ENCODE assay signal across 9 cellular contexts in the genomic region with DNA sequence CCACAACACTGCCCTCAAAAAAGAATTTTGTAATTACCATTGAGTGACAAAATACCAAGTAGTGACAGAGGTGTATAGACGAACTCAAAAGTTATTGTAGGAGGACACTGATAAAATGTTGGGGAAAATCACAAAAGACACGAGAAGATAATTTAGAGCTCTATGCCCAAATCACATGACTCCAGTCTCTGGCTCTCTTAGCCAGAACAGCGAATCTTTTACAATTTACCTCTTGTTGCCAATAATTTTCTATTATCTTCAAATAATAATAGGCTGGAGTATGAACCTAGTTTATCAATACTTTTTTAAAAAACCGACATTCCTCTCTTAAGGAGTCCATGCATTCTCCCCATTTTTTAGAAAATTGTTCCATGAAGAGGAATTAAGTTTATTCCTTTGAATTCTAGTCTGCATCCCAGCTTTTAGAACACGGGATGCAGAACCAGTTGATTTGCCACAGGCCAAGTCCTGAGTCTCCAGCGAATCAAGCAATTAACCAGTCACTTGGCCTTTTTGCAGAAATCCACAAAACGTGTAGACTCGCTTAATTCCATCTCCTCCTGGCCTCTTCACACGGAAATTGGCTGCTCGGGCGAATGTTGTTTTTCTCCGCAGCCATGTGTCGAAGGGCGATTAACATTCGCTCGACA. TPM values are rescaled to one million over a fixed set of nuclear protein-coding genes. Genes with fewer than 3 reads are reported as not detected.
DNase-seq lines count a peak whose midpoint lies in the region; ATAC-seq, FAIRE-seq and TF ChIP-seq lines count a peak whose summit lies in the region.
"Had no signal": no experiment of that assay in that cellular context is flagged by ENCODE, and none has a peak within 500 bp of the region (broad histone marks: within the 10 kb centered on the region; RNA-seq: fewer than 3 reads in every experiment).

No MANE protein-coding gene starts in this region.

- no peak for TF ChIP-seq EP300 in GM12878 (IDR thresholded peaks at IDR 0.05; ENCODE audit: borderline replicate concordance in 1 of 2, control insufficient read depth in 1 of 2, low read depth in 2 of 2, low read length in 2 of 2)

- H3K4me1 Mint-ChIP-seq in activated CD4-positive, alpha-beta T cell treated with anti-CD3 and anti-CD28 coated beads, Interleukin-2, amount 10 ng/mL, durations not matched to agents 7 days and 5 days = peaks cover 9% of the 10 kb centered on the region

- TF ChIP-seq CTCF in GM12878 (IDR thresholded peaks at IDR 0.05 in 2 of 3, conservative IDR thresholded peaks at IDR 0.05 in 1 of 3; ENCODE audit: control insufficient read depth in 2 of 3, extremely low read depth in 1 of 3, insufficient read depth in 1 of 3, low read depth in 3 of 3, low read length in 3 of 3) = no peak

- FAIRE-seq in GM12878 (lab: Jason Lieb, UNC) = no peak

- POLR2A ChIA-PET in activated CD4-positive, alpha-beta T cell treated with anti-CD3 and anti-CD28 coated beads, Interleukin-2, amount 10 ng/mL, durations not matched to agents 7 days and 5 days (lab: Charles Lee) = no interaction called here
- POLR2A ChIA-PET in GM12878 (lab: Charles Lee) = no interaction called here

- 15% methylated on average over 16 of the region's 16 CpGs for WGBS in GM12878 (ENCODE audit: insufficient coverage, insufficient replicate concordance, low lambda C conversion rate, missing lambda C conversion rate)

- no peak for DNase-seq in activated CD4-positive, alpha-beta T cell treated with anti-CD3 and anti-CD28 coated beads, Interleukin-2, amount 10 ng/mL, durations not matched to agents 7 days and 5 days
- DNase-seq in activated CD4-positive, alpha-beta T cell treated with anti-CD3 and anti-CD28 coated beads, Interleukin-2, amount 50 U/mL, for 1 hour = no peak
- DNase-seq in GM12878 (ENCODE audit: low read depth, low spot score) = no peak
- DNase-seq in COLO668 (lab: John Stamatoyannopoulos, UW; ENCODE audit: unreplicated experiment) = no peak
- DNase-seq in retina = no peak

- no peak overlapping the region; the same call in 1 of the 2 replicates for H2AFZ ChIP-seq in GM12878 (ENCODE audit: control insufficient read depth, low read depth, low read length)

- ATAC-seq in GM12878 (no peak), GM21528 (IDR thresholded peaks at IDR 0.05; ENCODE audit: low FRiP score, unreplicated experiment) (no peak)

- no peak overlapping the region for H3K9ac ChIP-seq in GM12878 (ENCODE audit: control insufficient read depth, insufficient read depth, low read length)

- RAD21 ChIA-PET in GM12878 (lab: Charles Lee; ENCODE audit: unreplicated experiment) = interaction anchor here (1.6 to 1.7 kb wide), 2 partner anchors 7 to 238 kb away, joined by 3 to 4 read pairs; no protein-coding TSS in a partner anchor

- no peak for TF ChIP-seq RAD21 in GM12878 (IDR thresholded peaks at IDR 0.05; ENCODE audit: insufficient read depth, low read depth, low read length)

- no peaks in the 10 kb centered on the region for H3K36me3 ChIP-seq in GM12878 (ENCODE audit: control insufficient read depth in 2 of 2, insufficient read depth in 2 of 2, low read length in 1 of 2)

- SMC1A ChIA-PET in GM12878 (lab: Charles Lee; ENCODE audit: uncharacterized antibody, unreplicated experiment) = interaction anchor here (1.0 to 1.2 kb wide), 2 partner anchors 14 to 217 kb away, joined by 3 read pairs; no protein-coding TSS in a partner anchor

- peak overlapping the region; percentile 28; the same call in 1 of the 2 replicates for H3K4me3 ChIP-seq in GM12878

- peak overlapping the region; percentile 72; the same call in 1 of the 2 replicates for H3K4me2 ChIP-seq in GM12878 (ENCODE audit: control insufficient read depth, insufficient read depth)

- H3K9me3 ChIP-seq in GM12878 (replicated peaks; ENCODE audit: control insufficient read depth, insufficient read depth, low read length) = no peaks in the 10 kb centered on the region

- H3K27me3 Mint-ChIP-seq in activated CD4-positive, alpha-beta T cell treated with anti-CD3 and anti-CD28 coated beads, Interleukin-2, amount 10 ng/mL, durations not matched to agents 7 days and 5 days = peaks cover 66% of the 10 kb centered on the region

- H3K36me3 Mint-ChIP-seq in activated CD4-positive, alpha-beta T cell treated with anti-CD3 and anti-CD28 coated beads, Interleukin-2, amount 10 ng/mL, durations not matched to agents 7 days and 5 days (ENCODE audit: low read depth) = peaks cover 2% of the 10 kb centered on the region

- H3K27me3 ChIP-seq in GM12878 (replicated peaks in 1 of 2; ENCODE audit: control insufficient read depth in 2 of 2, insufficient read depth in 2 of 2, low read length in 1 of 2) (peaks cover 7 to 12% of the 10 kb centered on the region in 2 experiments; a peak in 2 of 4 replicates), layer of hippocampus (ENCODE audit: control insufficient read depth, insufficient read depth, low read length) (no peaks in the 10 kb centered on the region)

- H3K9me3 Mint-ChIP-seq in activated CD4-positive, alpha-beta T cell treated with anti-CD3 and anti-CD28 coated beads, Interleukin-2, amount 10 ng/mL, durations not matched to agents 7 days and 5 days = no peaks in the 10 kb centered on the region

- no peaks in the 10 kb centered on the region for H4K20me1 ChIP-seq in GM12878 (ENCODE audit: control insufficient read depth, insufficient read depth)

- peak overlapping the region; percentile 35 for H3K4me3 Mint-ChIP-seq in activated CD4-positive, alpha-beta T cell treated with anti-CD3 and anti-CD28 coated beads, Interleukin-2, amount 10 ng/mL, durations not matched to agents 7 days and 5 days

- H3K27ac ChIP-seq in GM12878 (ENCODE audit: control insufficient read depth, insufficient read depth) (no peak overlapping the region), layer of hippocampus (ENCODE audit: low read depth, low read length) (peak overlapping the region; percentile 80), temporal lobe (ENCODE audit: low read depth, low read length) (peak overlapping the region; percentile 79)

- H3K4me1 ChIP-seq in GM12878 (ENCODE audit: control insufficient read depth, insufficient read depth, low read length) = no peaks in the 10 kb centered on the region; the same call in 1 of the 2 replicates

- intact Hi-C loops in GM12878 (cut with micrococcal nuclease; ENCODE audit: unreplicated experiment) = no loop called here

- CTCF ChIA-PET in activated CD4-positive, alpha-beta T cell treated with anti-CD3 and anti-CD28 coated beads, Interleukin-2, amount 10 ng/mL, durations not matched to agents 7 days and 5 days (lab: Charles Lee) = no interaction called here
- CTCF ChIA-PET in GM12878 (lab: Yijun Ruan, JAX) = interaction anchor here (0.6 to 1.0 kb wide), 2 partner anchors 9 to 1685 kb away, joined by 3 to 6 read pairs; no protein-coding TSS in a partner anchor

- no peaks in the 10 kb centered on the region for H3K79me2 ChIP-seq in GM12878 (ENCODE audit: control insufficient read depth, insufficient read depth, low read length)

- no peak for TF ChIP-seq POLR2A in GM12878 (IDR thresholded peaks at IDR 0.05; ENCODE audit: low read depth, low read length)

- no peak overlapping the region for H3K27ac Mint-ChIP-seq in activated CD4-positive, alpha-beta T cell treated with anti-CD3 and anti-CD28 coated beads, Interleukin-2, amount 10 ng/mL, durations not matched to agents 7 days and 5 days

- in situ Hi-C loops in GM12878 (cut with MboI) = no loop called here

- BruUV-seq in GM12878 (replicated peaks; lab: Mats Ljungman, UMichigan) = no TSS peak

TF ChIP-seq in GM12878, 131 proteins besides CTCF, POLR2A, EP300 and RAD21 (continues in another document):
- TF ChIP-seq, protein P1, sequence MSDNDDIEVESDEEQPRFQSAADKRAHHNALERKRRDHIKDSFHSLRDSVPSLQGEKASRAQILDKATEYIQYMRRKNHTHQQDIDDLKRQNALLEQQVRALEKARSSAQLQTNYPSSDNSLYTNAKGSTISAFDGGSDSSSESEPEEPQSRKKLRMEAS (IDR thresholded peaks at IDR 0.05; ENCODE audit: low read depth, low read length) = no peak

RNA-seq across cellular contexts. Expression of a gene that starts 0.5 kb away (rescaled TPM):
- not detected for total RNA-seq in activated CD4-positive, alpha-beta T cell treated with anti-CD3 and anti-CD28 coated beads, Interleukin-2, amount 10 ng/mL, durations not matched to agents 7 days and 5 days
- total RNA-seq in GM12878 (2013; cell fraction: nucleolus; rRNA removed) = not detected in 2 replicates
- 0.33 and 0.51 TPM in 2 replicates for total RNA-seq in GM12878 (2014; rRNA removed)
- 0.18 TPM in 1 of 2 replicates, not detected in the other for total RNA-seq in GM12878 (2014; rRNA removed; fragmentation: Illumina TruSeq; extraction: Trizol)
- total RNA-seq in GM12878 (2021) = 0.77 TPM in 1 of 2 replicates, not detected in the other
- polyA plus RNA-seq in GM12878 (2011; ENCODE audit: low read depth) = not detected
- 0.01 TPM in 1 of 2 replicates, not detected in the other for polyA plus RNA-seq in GM12878 (2011; rRNA removed)
- polyA plus RNA-seq in GM12878 (2011; cell fraction: cytosol; rRNA removed) = not detected in 2 replicates
- polyA plus RNA-seq in GM12878 (2011; cell fraction: nucleus; rRNA removed) = 0.03 TPM in 2 replicates
- not detected in 2 replicates for polyA plus RNA-seq in GM12878 (2012)
- polyA plus RNA-seq in GM12878 (2014; fragmentation: Illumina TruSeq; extraction: Trizol) = 0.09 TPM in 1 of 2 replicates, not detected in the other
- polyA plus RNA-seq in GM12878 (2014; fragmentation: Nextera tagmentation; extraction: Ambion mirVana) = not detected
- polyA plus RNA-seq in GM12878 (2014; rRNA removed) = 0.17 TPM in 1 of 2 replicates, not detected in the other
- polyA plus RNA-seq in GM12878 (2016; fragmentation: Nextera tagmentation; extraction: Ambion mirVana) = not detected
- polyA minus RNA-seq in GM12878 (2011; rRNA and poly(A)+ RNA removed) = not detected in 2 replicates
- not detected in 2 replicates for polyA minus RNA-seq in GM12878 (2011; cell fraction: cytosol; rRNA and poly(A)+ RNA removed)
- not detected in 2 replicates for polyA minus RNA-seq in GM12878 (2011; cell fraction: nucleus; rRNA and poly(A)+ RNA removed)
- total RNA-seq in temporal lobe = 8.1 TPM
- total RNA-seq: myocyte had no signal

RNA-seq across cellular contexts. Expression of a gene that starts 6.8 kb away (rescaled TPM):
- total RNA-seq in activated CD4-positive, alpha-beta T cell treated with anti-CD3 and anti-CD28 coated beads, Interleukin-2, amount 10 ng/mL, durations not matched to agents 7 days and 5 days = 10 to 100 TPM; 26.8 to 27.3 TPM
- total RNA-seq in GM12878 (2013; cell fraction: nucleolus; rRNA removed) = 23.2 and 27.3 TPM in 2 replicates
- 23.3 and 27.6 TPM in 2 replicates for total RNA-seq in GM12878 (2014; rRNA removed)
- total RNA-seq in GM12878 (2014; rRNA removed; fragmentation: Illumina TruSeq; extraction: Trizol) = 19.1 and 23.7 TPM in 2 replicates
- 33.2 and 36.9 TPM in 2 replicates for total RNA-seq in GM12878 (2021)
- 6.2 TPM for polyA plus RNA-seq in GM12878 (2011; ENCODE audit: low read depth)
- 33.7 and 59.6 TPM in 2 replicates for polyA plus RNA-seq in GM12878 (2011; rRNA removed)
- polyA plus RNA-seq in GM12878 (2011; cell fraction: cytosol; rRNA removed) = 8.1 and 8.2 TPM in 2 replicates
- 7.0 and 9.9 TPM in 2 replicates for polyA plus RNA-seq in GM12878 (2011; cell fraction: nucleus; rRNA removed)
- polyA plus RNA-seq in GM12878 (2012) = 13.5 and 18.9 TPM in 2 replicates
- 24.6 and 32.5 TPM in 2 replicates for polyA plus RNA-seq in GM12878 (2014; fragmentation: Illumina TruSeq; extraction: Trizol)
- 10 to 100 TPM; 13.4 to 16.9 TPM for polyA plus RNA-seq in GM12878 (2014; fragmentation: Nextera tagmentation; extraction: Ambion mirVana)
- polyA plus RNA-seq in GM12878 (2014; rRNA removed) = 28.2 and 30.4 TPM in 2 replicates
- 10 to 100 TPM; 57.2 to 61.1 TPM for polyA plus RNA-seq in GM12878 (2016; fragmentation: Nextera tagmentation; extraction: Ambion mirVana)
- polyA minus RNA-seq in GM12878 (2011; rRNA and poly(A)+ RNA removed) = 10.0 and 10.9 TPM in 2 replicates
- polyA minus RNA-seq in GM12878 (2011; cell fraction: cytosol; rRNA and poly(A)+ RNA removed) = 10.7 and 10.8 TPM in 2 replicates
- 13.4 and 20.0 TPM in 2 replicates for polyA minus RNA-seq in GM12878 (2011; cell fraction: nucleus; rRNA and poly(A)+ RNA removed)
- 11.8 TPM for total RNA-seq in temporal lobe
